In genomic region chr5:59328801-59329296, GRCh38 we compare ENCODE assay signal across 1 cellular context.
TF ChIP-seq lines count a peak whose summit lies in the region.

No MANE protein-coding gene starts in this region.

TF ChIP-seq in HepG2, 621 proteins besides CTCF, POLR2A, EP300 and RAD21 (continued from another document):
- TF ChIP-seq, protein P1, sequence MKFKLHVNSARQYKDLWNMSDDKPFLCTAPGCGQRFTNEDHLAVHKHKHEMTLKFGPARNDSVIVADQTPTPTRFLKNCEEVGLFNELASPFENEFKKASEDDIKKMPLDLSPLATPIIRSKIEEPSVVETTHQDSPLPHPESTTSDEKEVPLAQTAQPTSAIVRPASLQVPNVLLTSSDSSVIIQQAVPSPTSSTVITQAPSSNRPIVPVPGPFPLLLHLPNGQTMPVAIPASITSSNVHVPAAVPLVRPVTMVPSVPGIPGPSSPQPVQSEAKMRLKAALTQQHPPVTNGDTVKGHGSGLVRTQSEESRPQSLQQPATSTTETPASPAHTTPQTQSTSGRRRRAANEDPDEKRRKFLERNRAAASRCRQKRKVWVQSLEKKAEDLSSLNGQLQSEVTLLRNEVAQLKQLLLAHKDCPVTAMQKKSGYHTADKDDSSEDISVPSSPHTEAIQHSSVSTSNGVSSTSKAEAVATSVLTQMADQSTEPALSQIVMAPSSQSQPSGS (CRISPR knock-in tag; IDR thresholded peaks at IDR 0.05) = no peak
